Comparison of ENCODE assay signal across 8 cellular contexts in genomic region chr11:66070604-66071325, GRCh38. TPM values are rescaled to one million over a fixed set of nuclear protein-coding genes. Genes with fewer than 3 reads are reported as not detected.
DNase-seq lines count a peak whose midpoint lies in the region; ATAC-seq and TF ChIP-seq lines count a peak whose summit lies in the region.

No MANE protein-coding gene starts in this region.

- H3K36me3 ChIP-seq in thymus (ENCODE audit: control insufficient read depth, insufficient read depth) = peaks cover 34% of the 10 kb centered on the region

- DNase-seq in NCI-H1105 treated with DMSO at 0.1 percent for 48 hours (lab: John Stamatoyannopoulos, UW) = peak; percentile 7
- no peak for DNase-seq in NCI-H1105 (lab: John Stamatoyannopoulos, UW)
- DNase-seq in effector CD4-positive, alpha-beta T cell = peak; percentile 13
- peak; percentile 42 to 54 for DNase-seq in lung microvascular endothelial cell (ENCODE audit: low read depth in 2 of 2)
- no peak for DNase-seq in NCI-H1048 (lab: John Stamatoyannopoulos, UW)

- ATAC-seq in HG02759 (IDR thresholded peaks at IDR 0.05; ENCODE audit: unreplicated experiment) = peak; percentile 14
- ATAC-seq in SK-N-SH treated with all-trans-retinoic acid at 6 μM for 48 hours = peak; percentile 7

- peak overlapping the region; percentile 85 for H3K27ac ChIP-seq in thymus (ENCODE audit: low read depth)

- WGBS in thymus = under 1% methylated on average over 58 of the region's 58 CpGs

- H3K9me3 ChIP-seq in thymus (ENCODE audit: control insufficient read depth) = no peaks in the 10 kb centered on the region

- peak overlapping the region; percentile 89 for H3K4me3 ChIP-seq in thymus (ENCODE audit: low read length)

- H3K4me1 ChIP-seq in thymus (ENCODE audit: control insufficient read depth, insufficient read depth, low read length) = peaks cover 9% of the 10 kb centered on the region

- H3K27me3 ChIP-seq in thymus (ENCODE audit: control insufficient read depth, insufficient read depth) = no peaks in the 10 kb centered on the region

TF ChIP-seq in SK-N-SH treated with all-trans-retinoic acid at 6 μM for 48 hours, 23 proteins besides CTCF, POLR2A, EP300 and RAD21:
- no peak for TF ChIP-seq ESRRG (CRISPR knock-in tag; IDR thresholded peaks at IDR 0.05)
- no peak for TF ChIP-seq TCF4 (CRISPR knock-in tag; IDR thresholded peaks at IDR 0.05; ENCODE audit: borderline replicate concordance)
- TF ChIP-seq BACH2 (CRISPR knock-in tag; IDR thresholded peaks at IDR 0.05; ENCODE audit: borderline replicate concordance) = no peak
- no peak for TF ChIP-seq CREB5 (CRISPR knock-in tag; IDR thresholded peaks at IDR 0.05; ENCODE audit: low read depth)
- TF ChIP-seq ZNF565 (CRISPR knock-in tag; conservative IDR thresholded peaks at IDR 0.05; ENCODE audit: low read depth) = no peak
- no peak for TF ChIP-seq TOX (CRISPR knock-in tag; IDR thresholded peaks at IDR 0.05; ENCODE audit: borderline replicate concordance)
- no peak for TF ChIP-seq POU6F1 (CRISPR knock-in tag; IDR thresholded peaks at IDR 0.05; ENCODE audit: borderline replicate concordance, low read depth)
- no peak for TF ChIP-seq ZC3H10 (CRISPR knock-in tag; IDR thresholded peaks at IDR 0.05)

RNA-seq across cellular contexts. Expression of gene PACS1, which starts 0.7 kb away (rescaled TPM):
- 17.2 and 22.6 TPM in 2 replicates for total RNA-seq in lung microvascular endothelial cell
- 29.5 TPM for polyA plus RNA-seq in thymus

RNA-seq across cellular contexts. Expression of gene SF3B2, which starts 18.6 kb away (rescaled TPM):
- total RNA-seq in lung microvascular endothelial cell = 57.3 and 63.5 TPM in 2 replicates
- 147 TPM for polyA plus RNA-seq in thymus

RNA-seq across cellular contexts. Expression of gene GAL3ST3, which starts 21.8 kb away (rescaled TPM):
- 0.20 and 0.22 TPM in 2 replicates for total RNA-seq in lung microvascular endothelial cell
- 0.25 TPM for polyA plus RNA-seq in thymus

RNA-seq across cellular contexts. Expression of gene CATSPER1, which starts 44.5 kb away (rescaled TPM):
- 0.22 TPM in 1 of 2 replicates, not detected in the other for total RNA-seq in lung microvascular endothelial cell
- polyA plus RNA-seq in thymus = 0.34 TPM

RNA-seq across cellular contexts. Expression of gene CST6, which starts 59.0 kb away (rescaled TPM):
- 0.20 and 0.22 TPM in 2 replicates for total RNA-seq in lung microvascular endothelial cell
- polyA plus RNA-seq in thymus = 23.0 TPM

Comparison
In these comparisons a context has a peak if more than half of its experiments do, and no peak if none do; other contexts are left out.
1. DNase-seq: peak in NCI-H1105 treated with DMSO at 0.1 percent for 48 hours (single experiment), effector CD4-positive, alpha-beta T cell (single experiment) and lung microvascular endothelial cell (2 of 2); none in NCI-H1105 (single experiment) and NCI-H1048 (single experiment).